ENCODE assay signal across 8 cellular contexts in genomic region chr19:49766938-49767315, GRCh38. TPM values are rescaled to one million over a fixed set of nuclear protein-coding genes. Genes with fewer than 3 reads are reported as not detected.
DNase-seq lines count a peak whose midpoint lies in the region; ATAC-seq and TF ChIP-seq lines count a peak whose summit lies in the region.

Gene AP2A1 (plus strand): TSS chr19:49767001. CDS start chr19:49767134, 133 bp downstream.

- no peaks in the 10 kb centered on the region for H3K9me2 ChIP-seq in OCI-LY1 (ENCODE audit: low read depth, low read length)

- H3K4me3 ChIP-seq in GM12864 (ENCODE audit: low read depth, low read length) (peak within 1 kb of the TSS; percentile 94), OCI-LY1 (ENCODE audit: low read depth, low read length, poor library complexity, severe bottlenecking) (peak within 1 kb of the TSS; percentile 95), endocrine pancreas (ENCODE audit: control insufficient read depth, insufficient read depth, low read length) (peak within 1 kb of the TSS; percentile 52)

- peaks cover 32% of the 10 kb centered on the region for H3K4me1 ChIP-seq in OCI-LY1 (ENCODE audit: insufficient read depth, low read length, severe bottlenecking)
- H3K4me1 ChIP-seq in endocrine pancreas (ENCODE audit: control insufficient read depth, insufficient read depth, low read length): no peaks in the 10 kb centered on the region

- H2AFZ ChIP-seq in OCI-LY1 (ENCODE audit: low read length): no peak within 1 kb of the TSS

- H3K36me3 ChIP-seq in OCI-LY1 (ENCODE audit: insufficient read depth, low read length) (no peaks in the 10 kb centered on the region), endocrine pancreas (ENCODE audit: control insufficient read depth, insufficient read depth, low read length) (no peaks in the 10 kb centered on the region)

- peak within 1 kb of the TSS; percentile 80 to 98 (median 96) for H3K27ac Mint-ChIP-seq in naive B cell

- no peaks in the 10 kb centered on the region for H3K9me3 ChIP-seq in OCI-LY1 (ENCODE audit: low read length)
- H3K9me3 ChIP-seq in endocrine pancreas (ENCODE audit: control insufficient read depth, low read length): no peaks in the 10 kb centered on the region

- H3K36me3 Mint-ChIP-seq in naive B cell: no peaks in the 10 kb centered on the region

- H3K9ac ChIP-seq in OCI-LY1 (ENCODE audit: low read length): peak within 1 kb of the TSS; percentile 95
- H3K9ac ChIP-seq in endocrine pancreas (ENCODE audit: control insufficient read depth, insufficient read depth, low read length): peak within 1 kb of the TSS; percentile 94

- H3K4me1 Mint-ChIP-seq in naive B cell: peaks cover 43 to 51% (median 49%) of the 10 kb centered on the region in 3 donors

- H3K4me2 ChIP-seq in OCI-LY1 (ENCODE audit: low read length): peak within 1 kb of the TSS; percentile 76

- H3K27me3 ChIP-seq in OCI-LY1 (ENCODE audit: insufficient read depth, low read length): no peaks in the 10 kb centered on the region
- H3K27me3 ChIP-seq in endocrine pancreas (ENCODE audit: control insufficient read depth, insufficient read depth, low read length): no peaks in the 10 kb centered on the region

- no peaks in the 10 kb centered on the region for H3K27me3 Mint-ChIP-seq in naive B cell

- H3K27ac ChIP-seq in OCI-LY1 (ENCODE audit: low read depth, low read length, poor library complexity, severe bottlenecking): peak within 1 kb of the TSS; percentile 76

- H3K9me3 Mint-ChIP-seq in naive B cell: no peaks in the 10 kb centered on the region

- H4K20me1 ChIP-seq in OCI-LY1 (ENCODE audit: insufficient read depth, low read length): no peaks in the 10 kb centered on the region

- no peaks in the 10 kb centered on the region for H3F3A ChIP-seq in OCI-LY1 (ENCODE audit: insufficient read depth, low read length)

- TF ChIP-seq CTCF in GM12864 (IDR thresholded peaks at IDR 0.05; ENCODE audit: low read depth, low read length, missing control alignments) (no peak), OCI-LY1 (IDR thresholded peaks at IDR 0.05; ENCODE audit: low read length) (no peak)

- H3K4me3 Mint-ChIP-seq in naive B cell: peak within 1 kb of the TSS; percentile 79 to 97 (median 94)

- H3K79me2 ChIP-seq in OCI-LY1 (ENCODE audit: insufficient read depth, low read length): peaks cover 9% of the 10 kb centered on the region

- DNase-seq in GM12864 (ENCODE audit: low read depth): no peak
- no peak for DNase-seq in naive B cell
- no peak for DNase-seq in NCI-H82 treated with DMSO at 0.1 percent for 48 hours (lab: John Stamatoyannopoulos, UW; ENCODE audit: unreplicated experiment)
- no peak for DNase-seq in superior temporal gyrus (ENCODE audit: extremely low spot score)
- DNase-seq in UCSD-AML1 (lab: John Stamatoyannopoulos, UW; ENCODE audit: unreplicated experiment): no peak

- no peak for ATAC-seq in naive B cell (ENCODE audit: low read depth in 2 of 2)
- no peak for ATAC-seq in HG02759 (IDR thresholded peaks at IDR 0.05; ENCODE audit: unreplicated experiment)

RNA-seq across cellular contexts. Expression of gene AP2A1, which starts in this region (rescaled TPM):
- 1 to 10 TPM; 3.9 to 8.0 (median 5.0) TPM for polyA plus RNA-seq in naive B cell (ENCODE audit: low read depth in 6 of 6)
